ENCODE assay signal across 2 cellular contexts in genomic region chr18:35477497-35477896, GRCh38.
TF ChIP-seq lines count a peak whose summit lies in the region.

No MANE protein-coding gene starts in this region.

TF ChIP-seq in HCT116, 20 proteins besides CTCF, POLR2A, EP300 and RAD21 (continued from another document):
- TF ChIP-seq FOSL1 (IDR thresholded peaks at IDR 0.05; ENCODE audit: low read depth), result no peak
- TF ChIP-seq JUND (IDR thresholded peaks at IDR 0.05), result no peak
- TF ChIP-seq EGR1 (IDR thresholded peaks at IDR 0.05; ENCODE audit: low read depth), result no peak
- TF ChIP-seq SRF (IDR thresholded peaks at IDR 0.05; ENCODE audit: low read depth), result no peak
- TF ChIP-seq POLR2AphosphoS5 (IDR thresholded peaks at IDR 0.05; ENCODE audit: low read depth, low read length), result no peak
- TF ChIP-seq CEBPB (IDR thresholded peaks at IDR 0.05; ENCODE audit: low read depth), result no peak
- no peak for TF ChIP-seq MAX (IDR thresholded peaks at IDR 0.05)
- no peak for TF ChIP-seq ELF1 (IDR thresholded peaks at IDR 0.05; ENCODE audit: borderline replicate concordance, low read depth)
TF ChIP-seq in HCT116: peak in this region for 0.

TF ChIP-seq in SK-N-SH treated with all-trans-retinoic acid at 6 μM for 48 hours, 23 proteins besides CTCF, POLR2A, EP300 and RAD21 (continued from another document):
- no peak for TF ChIP-seq CREB5 (CRISPR knock-in tag; IDR thresholded peaks at IDR 0.05; ENCODE audit: low read depth)
- no peak for TF ChIP-seq BACH2 (CRISPR knock-in tag; IDR thresholded peaks at IDR 0.05; ENCODE audit: borderline replicate concordance)
